Comparison of ENCODE assay signal across 8 cellular contexts in genomic region chr10:103367782-103368518, GRCh38. TPM values are rescaled to one million over a fixed set of nuclear protein-coding genes. Genes with fewer than 3 reads are reported as not detected.
DNase-seq lines count a peak whose midpoint lies in the region; ATAC-seq and TF ChIP-seq lines count a peak whose summit lies in the region.

TAF5 (plus strand) TSS chr10:103367976; CDS start chr10:103367990, 14 bp downstream.

- no peaks in the 10 kb centered on the region for H4K20me1 ChIP-seq in KMS-11 (ENCODE audit: insufficient read depth)

- intact Hi-C loops in Panc1 (cut with micrococcal nuclease; ENCODE audit: unreplicated experiment) = no loop called here

- H3K27me3 Mint-ChIP-seq in activated T-cell treated with anti-CD3 and anti-CD28 coated beads, Interleukin-2, amount 50 U/mL, for 4 hours (ENCODE audit: low read depth) = no peaks in the 10 kb centered on the region

- BruUV-seq in Panc1 (replicated peaks; lab: Mats Ljungman, UMichigan) = no TSS peak

- H3K4me2 ChIP-seq in KMS-11 = peak within 1 kb of the TSS; percentile 83

- CTCF ChIA-PET in Panc1 (lab: Charles Lee) = interaction anchor here (0.6 to 0.7 kb wide), 4 partner anchors 25 to 961 kb away, joined by 3 to 5 read pairs (median 4); no protein-coding TSS in a partner anchor

- no peaks in the 10 kb centered on the region for H3K9me3 Mint-ChIP-seq in activated T-cell treated with anti-CD3 and anti-CD28 coated beads, Interleukin-2, amount 50 U/mL, for 4 hours

- H3K36me3 ChIP-seq in KMS-11 (ENCODE audit: insufficient read depth) (no peaks in the 10 kb centered on the region), Panc1 (ENCODE audit: control insufficient read depth, insufficient read depth, low read length) (no peaks in the 10 kb centered on the region; the same call in 1 of the 2 replicates), esophagus (ENCODE audit: control insufficient read depth in 2 of 2, insufficient read depth in 2 of 2, low read length in 1 of 2) (no peaks in the 10 kb centered on the region), mucosa of stomach (ENCODE audit: control insufficient read depth, insufficient read depth, low read length) (no peaks in the 10 kb centered on the region)

- DNase-seq in DMS79 treated with DMSO at 0.1 percent for 48 hours (lab: John Stamatoyannopoulos, UW) (peak; percentile 77), Panc1 (ENCODE audit: low read depth, low spot score) (peak; percentile 92)
- peak; percentile 81 for DNase-seq in activated T-cell treated with anti-CD3 and anti-CD28 coated beads, Interleukin-2, amount 50 U/mL, for 4 hours
- DNase-seq in stimulated activated CD8-positive, alpha-beta memory T cell treated with anti-CD3 and anti-CD28 coated beads, Interleukin-4, amount 100 ng/mL, for 48 hours = peak; percentile 91

- no peaks in the 10 kb centered on the region for H3K27me3 ChIP-seq in KMS-11 (ENCODE audit: insufficient read depth, low read depth)
- no peaks in the 10 kb centered on the region for H3K27me3 ChIP-seq in Panc1 (ENCODE audit: control insufficient read depth, insufficient read depth, low read length)
- H3K27me3 ChIP-seq in esophagus (ENCODE audit: control insufficient read depth in 1 of 2, insufficient read depth in 2 of 2, low read length in 2 of 2) = no peaks in the 10 kb centered on the region
- no peaks in the 10 kb centered on the region for H3K27me3 ChIP-seq in mucosa of stomach (ENCODE audit: control insufficient read depth, insufficient read depth, low read length)

- peaks cover 27% of the 10 kb centered on the region; the same call in 1 of the 2 replicates for H3K79me2 ChIP-seq in KMS-11 (ENCODE audit: insufficient read depth, low read depth)

- in situ Hi-C loops in Panc1 (cut with HindIII; ENCODE audit: low pct_unique_long_range_greater_than_20kb, low sequenced_read_pairs) = no loop called here

- WGBS in esophagus, 2 donors = 0 to 1% methylated on average over 38 to 81 of the region's 81 CpGs

- peak within 1 kb of the TSS; percentile 87 for H3K4me3 Mint-ChIP-seq in activated T-cell treated with anti-CD3 and anti-CD28 coated beads, Interleukin-2, amount 50 U/mL, for 4 hours

- peak within 1 kb of the TSS; percentile 81 for H2AFZ ChIP-seq in KMS-11 (ENCODE audit: low read depth)

- POLR2A ChIA-PET in Panc1 (lab: Charles Lee) = interaction anchor here (0.7 to 0.9 kb wide), 2 partner anchors 34 to 57 kb away, joined by 3 to 4 read pairs; no protein-coding TSS in a partner anchor

- peak within 1 kb of the TSS; percentile 62; the same call in 1 of the 2 replicates for H3K9ac ChIP-seq in KMS-11
- H3K9ac ChIP-seq in mucosa of stomach (ENCODE audit: low read length) = peak within 1 kb of the TSS; percentile 69

- H3K4me3 ChIP-seq in KMS-11 (IDR thresholded peaks at IDR 0.05; ENCODE audit: insufficient read depth, low read depth, low read length) (no peak within 1 kb of the TSS), Panc1 (ENCODE audit: low read depth in 2 of 2, low read length in 2 of 2) (peak within 1 kb of the TSS; percentile 70 to 73), esophagus (ENCODE audit: low read depth in 1 of 2, low read length in 2 of 2) (peak within 1 kb of the TSS; percentile 96 to 99), mucosa of stomach (ENCODE audit: low read length) (peak within 1 kb of the TSS; percentile 51)

- no peaks in the 10 kb centered on the region for H3K9me3 ChIP-seq in Panc1 (ENCODE audit: control insufficient read depth, insufficient read depth, low read depth, low read length)
- H3K9me3 ChIP-seq in esophagus (ENCODE audit: control insufficient read depth in 2 of 2, insufficient read depth in 1 of 2, low read depth in 1 of 2, low read length in 1 of 2) = no peaks in the 10 kb centered on the region
- no peaks in the 10 kb centered on the region for H3K9me3 ChIP-seq in mucosa of stomach (ENCODE audit: control insufficient read depth, low read length)

- H3K4me1 Mint-ChIP-seq in activated T-cell treated with anti-CD3 and anti-CD28 coated beads, Interleukin-2, amount 50 U/mL, for 4 hours (ENCODE audit: low read depth) = peaks cover 9% of the 10 kb centered on the region

- peaks cover 2% of the 10 kb centered on the region for H3K36me3 Mint-ChIP-seq in activated T-cell treated with anti-CD3 and anti-CD28 coated beads, Interleukin-2, amount 50 U/mL, for 4 hours (ENCODE audit: insufficient read depth)

- peak within 1 kb of the TSS; percentile 46; the same call in 1 of the 2 replicates for H3K27ac ChIP-seq in KMS-11
- peak within 1 kb of the TSS; percentile 98 for H3K27ac ChIP-seq in Panc1 (ENCODE audit: low read length)
- peak within 1 kb of the TSS; percentile 88 to 96 for H3K27ac ChIP-seq in esophagus (ENCODE audit: low read depth in 2 of 2, low read length in 1 of 2)

- peaks cover 28% of the 10 kb centered on the region for H3K4me1 ChIP-seq in KMS-11 (ENCODE audit: low read depth, poor library complexity, severe bottlenecking)
- H3K4me1 ChIP-seq in Panc1 (ENCODE audit: control insufficient read depth, insufficient read depth, low read length) = peaks cover 3% of the 10 kb centered on the region; the same call in 1 of the 2 replicates
- H3K4me1 ChIP-seq in esophagus (ENCODE audit: control insufficient read depth in 2 of 2, insufficient read depth in 2 of 2, low read length in 1 of 2) = no peaks in the 10 kb centered on the region
- H3K4me1 ChIP-seq in mucosa of stomach (ENCODE audit: control insufficient read depth, insufficient read depth, low read length) = no peaks in the 10 kb centered on the region

- TF ChIP-seq CTCF in KMS-11 (conservative IDR thresholded peaks at IDR 0.05; ENCODE audit: low read depth, low read length) = no peak
- no peak for TF ChIP-seq CTCF in Panc1 (IDR thresholded peaks at IDR 0.05)

- ATAC-seq in GM21786 (IDR thresholded peaks at IDR 0.05; ENCODE audit: unreplicated experiment) = peak; percentile 53
- peak; percentile 83 for ATAC-seq in Panc1
- ATAC-seq in activated T-cell treated with anti-CD3 and anti-CD28 coated beads, Interleukin-2, amount 50 U/mL, for 4 hours = peak; percentile 71 to 76

RNA-seq across cellular contexts. Expression of gene TAF5, which starts in this region (rescaled TPM):
- total RNA-seq in Panc1 (2021; ENCODE audit: unreplicated experiment) = 6.0 TPM
- 3.0 TPM for polyA plus RNA-seq in Panc1 (2012; ENCODE audit: insufficient read length)
- total RNA-seq in activated T-cell treated with anti-CD3 and anti-CD28 coated beads, Interleukin-2, amount 50 U/mL, for 4 hours = 1 to 10 TPM; 6.9 to 9.6 (median 7.8) TPM
- polyA plus RNA-seq in esophagus = 1 to 10 TPM; 1.3 to 1.6 TPM

Comparison
In these comparisons a context has a peak if more than half of its experiments do, and no peak if none do; other contexts are left out.
1. H3K27ac ChIP-seq: peak in every context shown above with its lines; median percentile 98 in Panc1; 92 in esophagus; 46 in KMS-11.